In genomic region chr10:28632597-28632940, GRCh38 we compare ENCODE assay signal across 28 cellular contexts. TPM values are rescaled to one million over a fixed set of nuclear protein-coding genes. Genes with fewer than 3 reads are reported as not detected.
"Had no signal": no experiment of that assay in that cellular context is flagged by ENCODE, and none has a peak within 500 bp of the region (broad histone marks: within the 10 kb centered on the region; RNA-seq: fewer than 3 reads in every experiment).

No MANE protein-coding gene starts in this region.

- H3K27me3 ChIP-seq: breast epithelium, Peyer's patch, SJSA1 had no signal

- ATAC-seq: activated CD4-positive, alpha-beta T cell treated with anti-CD3 and anti-CD28 coated beads for 36 hours; SK-N-SH treated with all-trans-retinoic acid at 6 μM for 48 hours had no signal

- H3K36me3 ChIP-seq: breast epithelium, Peyer's patch, SJSA1, WERI-Rb-1 had no signal

- H3K27ac ChIP-seq: breast epithelium, Peyer's patch, SJSA1, WERI-Rb-1 had no signal

- H3K4me1 ChIP-seq: breast epithelium, Peyer's patch had no signal

- DNase-seq: activated CD4-positive, alpha-beta memory T cell treated with anti-CD3 and anti-CD28 coated beads, Interleukin-2, amount 10 ng/mL, durations not matched to agents 7 days and 5 days; activated CD4-positive, alpha-beta T cell treated with anti-CD3 and anti-CD28 coated beads for 36 hours; activated CD4-positive, alpha-beta T cell treated with anti-CD3 and anti-CD28 coated beads, Interleukin-2, amount 50 U/mL, for 1 hour; activated gamma-delta T cell treated with Interleukin-2 at 50 U/mL for 16 hours; activated naive CD4-positive, alpha-beta T cell treated with anti-CD3 and anti-CD28 coated beads, Interleukin-2, amount 10 ng/mL, durations not matched to agents 7 days and 5 days; activated naive CD8-positive, alpha-beta T cell treated with anti-CD3 and anti-CD28 coated beads for 36 hours; activated T-cell treated with anti-CD3 and anti-CD28 coated beads for 4 hours; activated T-cell treated with anti-CD3 and anti-CD28 coated beads, Interleukin-2, amount 50 U/mL, for 48 hours; NCI-H1092; NCI-H1417 treated with DMSO at 0.1 percent for 48 hours; NCI-H1694; NCI-H2029; NCI-H2107; NCI-H345; NCI-H510A; NCI-H526 treated with DMSO at 0.1 percent for 48 hours; NK-92 treated with Interleukin-12 subunit alpha and Interleukin-12 subunit beta, amount 100 ng/mL, for 24 hours; OCI-M1; Peyer's patch; SHP77; SW 1271; WERI-Rb-1 had no signal

- H3K27ac Mint-ChIP-seq: activated CD4-positive, alpha-beta memory T cell treated with anti-CD3 and anti-CD28 coated beads, Interleukin-2, amount 10 ng/mL, durations not matched to agents 7 days and 5 days; activated CD4-positive, alpha-beta T cell treated with anti-CD3 and anti-CD28 coated beads for 36 hours; activated naive CD4-positive, alpha-beta T cell treated with anti-CD3 and anti-CD28 coated beads, Interleukin-2, amount 10 ng/mL, durations not matched to agents 7 days and 5 days; activated naive CD8-positive, alpha-beta T cell treated with anti-CD3 and anti-CD28 coated beads for 36 hours; activated T-helper 2 cell treated with anti-CD3 and anti-CD28 coated beads, Interferon-gamma antibody, Interleukin-2, Interleukin-4, amounts not matched to agents 10 μg/mL and 5 μg/mL and 100 μg/mL, durations not matched to agents 14 hours and 24 hours and 36 hours; T-helper 2 cell treated with Interferon-gamma antibody and Interleukin-4, amounts not matched to agents 5 μg/mL and 100 μg/mL, for 36 hours had no signal

- H3K4me1 Mint-ChIP-seq: activated naive CD4-positive, alpha-beta T cell treated with anti-CD3 and anti-CD28 coated beads, Interleukin-2, amount 10 ng/mL, durations not matched to agents 7 days and 5 days had no signal

- H3K4me3 ChIP-seq: breast epithelium, Peyer's patch, SJSA1 had no signal

- H3K36me3 Mint-ChIP-seq: activated naive CD4-positive, alpha-beta T cell treated with anti-CD3 and anti-CD28 coated beads, Interleukin-2, amount 10 ng/mL, durations not matched to agents 7 days and 5 days; activated naive CD8-positive, alpha-beta T cell treated with anti-CD3 and anti-CD28 coated beads for 36 hours had no signal

- H3K9me3 Mint-ChIP-seq: activated CD4-positive, alpha-beta memory T cell treated with anti-CD3 and anti-CD28 coated beads, Interleukin-2, amount 10 ng/mL, durations not matched to agents 7 days and 5 days; activated naive CD4-positive, alpha-beta T cell treated with anti-CD3 and anti-CD28 coated beads, Interleukin-2, amount 10 ng/mL, durations not matched to agents 7 days and 5 days; activated T-helper 2 cell treated with anti-CD3 and anti-CD28 coated beads, Interferon-gamma antibody, Interleukin-2, Interleukin-4, amounts not matched to agents 10 μg/mL and 5 μg/mL and 100 μg/mL, durations not matched to agents 14 hours and 24 hours and 36 hours; T-helper 2 cell treated with Interferon-gamma antibody and Interleukin-4, amounts not matched to agents 5 μg/mL and 100 μg/mL, for 36 hours had no signal

- H3K4me3 Mint-ChIP-seq: activated CD4-positive, alpha-beta memory T cell treated with anti-CD3 and anti-CD28 coated beads, Interleukin-2, amount 10 ng/mL, durations not matched to agents 7 days and 5 days; activated CD4-positive, alpha-beta T cell treated with anti-CD3 and anti-CD28 coated beads for 36 hours; activated naive CD4-positive, alpha-beta T cell treated with anti-CD3 and anti-CD28 coated beads, Interleukin-2, amount 10 ng/mL, durations not matched to agents 7 days and 5 days; activated naive CD8-positive, alpha-beta T cell treated with anti-CD3 and anti-CD28 coated beads for 36 hours; T-helper 2 cell treated with Interferon-gamma antibody and Interleukin-4, amounts not matched to agents 5 μg/mL and 100 μg/mL, for 36 hours had no signal

- H3K9me3 ChIP-seq: breast epithelium, Peyer's patch, SJSA1 had no signal

RNA-seq across cellular contexts. Expression of gene BAMBI, which starts 44.8 kb away (rescaled TPM):
- total RNA-seq: T-helper 1 cell treated with Interleukin-12 subunit alpha and Interleukin-12 subunit beta and Interleukin-4 antibody, amounts not matched to agents 30 ng/mL and 1 ng/mL, for 36 hours had no signal
